ENCODE assay signal across 9 cellular contexts in the genomic region with DNA sequence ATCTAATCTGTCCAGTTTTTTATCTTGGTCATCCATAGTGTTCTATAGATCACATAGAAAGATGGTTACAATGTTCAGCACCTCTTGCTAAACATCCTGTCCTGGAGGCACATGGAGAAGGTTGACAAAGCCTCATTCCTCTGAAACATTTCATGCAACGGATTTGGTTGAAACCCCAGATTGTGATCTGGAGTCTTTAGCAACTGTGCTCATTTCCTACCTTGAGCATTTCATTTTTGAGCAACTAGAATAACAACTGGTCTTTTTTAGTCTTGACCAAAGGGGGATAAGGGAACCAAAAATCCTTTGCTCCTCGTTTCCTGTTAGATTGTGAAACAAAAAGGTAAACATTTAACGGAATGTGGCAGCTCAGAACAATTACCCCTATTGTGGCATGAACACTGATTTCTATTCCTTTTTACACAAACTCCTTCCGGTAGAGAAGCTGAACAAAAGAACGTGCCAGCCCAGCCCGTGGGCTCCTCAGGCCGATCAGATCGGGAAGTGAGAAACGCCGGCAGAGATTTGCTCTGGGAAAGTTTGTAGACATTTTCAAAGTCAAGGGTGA.
A peak's percentile ranks its signal among the peaks of the same experiment; 100 is the strongest.
DNase-seq lines count a peak whose midpoint lies in the region; ATAC-seq, FAIRE-seq and TF ChIP-seq lines count a peak whose summit lies in the region.
"Had no signal": no experiment of that assay in that cellular context is flagged by ENCODE, and none has a peak within 500 bp of the region (broad histone marks: within the 10 kb centered on the region; RNA-seq: fewer than 3 reads in every experiment).

No MANE protein-coding gene starts in this region.

- H3K27me3 Mint-ChIP-seq in osteocyte (ENCODE audit: unreplicated experiment): no peaks in the 10 kb centered on the region
- peaks cover 7% of the 10 kb centered on the region for H3K27me3 Mint-ChIP-seq in activated T-helper 17 cell treated with anti-CD3 and anti-CD28 coated beads, Interleukin-2, amount 50 U/mL, for 72 hours

- 15% methylated on average over 10 of the region's 10 CpGs for WGBS in esophagus muscularis mucosa

- H3F3A ChIP-seq in PC-3 (ENCODE audit: low read length, unreplicated experiment): no peaks in the 10 kb centered on the region

- no TSS peak for BruUV-seq in PC-3 (replicated peaks; lab: Mats Ljungman, UMichigan)

- POLR2A ChIA-PET in PC-3 (lab: Charles Lee; ENCODE audit: unreplicated experiment): no interaction called here

- no peaks in the 10 kb centered on the region for H3K9me3 Mint-ChIP-seq in osteocyte (ENCODE audit: unreplicated experiment)
- H3K9me3 Mint-ChIP-seq in activated T-helper 17 cell treated with anti-CD3 and anti-CD28 coated beads, Interleukin-2, amount 50 U/mL, for 72 hours: no peaks in the 10 kb centered on the region

- ATAC-seq in PC-3 (no peak), HG03378 (IDR thresholded peaks at IDR 0.05; ENCODE audit: unreplicated experiment) (no peak)
- ATAC-seq in activated T-helper 17 cell treated with anti-CD3 and anti-CD28 coated beads, Interleukin-2, amount 50 U/mL, for 72 hours (replicated peaks): no peak

- TF ChIP-seq EP300 in esophagus muscularis mucosa (IDR thresholded peaks at IDR 0.05): no peak

- peak overlapping the region; percentile 48 for H2AFZ ChIP-seq in PC-3 (ENCODE audit: low read length)

- H3K9me3 ChIP-seq in PC-3 (ENCODE audit: low read length): peaks cover 9% of the 10 kb centered on the region
- no peaks in the 10 kb centered on the region for H3K9me3 ChIP-seq in esophagus muscularis mucosa

- peaks cover 14% of the 10 kb centered on the region for H3K4me1 ChIP-seq in PC-3 (ENCODE audit: insufficient read depth, low read length)
- H3K4me1 ChIP-seq in esophagus muscularis mucosa: peaks cover 48 to 86% (median 80%) of the 10 kb centered on the region in 4 donors

- no peak overlapping the region for H3K4me3 ChIP-seq in PC-3 (ENCODE audit: low read length)
- peak overlapping the region in 3 of 4 donors; percentile 20 to 34 (median 26) for H3K4me3 ChIP-seq in esophagus muscularis mucosa

- H3K36me3 ChIP-seq in PC-3 (ENCODE audit: low read depth, low read length): no peaks in the 10 kb centered on the region
- no peaks in the 10 kb centered on the region for H3K36me3 ChIP-seq in esophagus muscularis mucosa

- peak overlapping the region; percentile 8 for H3K4me3 Mint-ChIP-seq in osteocyte (ENCODE audit: unreplicated experiment)
- no peak overlapping the region for H3K4me3 Mint-ChIP-seq in activated T-helper 17 cell treated with anti-CD3 and anti-CD28 coated beads, Interleukin-2, amount 50 U/mL, for 72 hours

- H3K27ac Mint-ChIP-seq in osteocyte (ENCODE audit: unreplicated experiment): peak overlapping the region; percentile 95
- H3K27ac Mint-ChIP-seq in activated T-helper 17 cell treated with anti-CD3 and anti-CD28 coated beads, Interleukin-2, amount 50 U/mL, for 72 hours: no peak overlapping the region

- H3K27ac ChIP-seq in PC-3 (ENCODE audit: low read length): peak overlapping the region; percentile 54
- H3K27ac ChIP-seq in esophagus muscularis mucosa (replicated peaks in 1 of 4): peak overlapping the region; percentile 91 to 97 (median 94)

- peak; percentile 35 for DNase-seq in COLO829 (ENCODE audit: low spot score)
- DNase-seq in PC-3: peak; percentile 36
- no peak for DNase-seq in esophagus muscularis mucosa (ENCODE audit: extremely low spot score)
- DNase-seq in osteocyte (ENCODE audit: extremely low spot score, unreplicated experiment): no peak
- DNase-seq in GM12892 (ENCODE audit: insufficient read length): no peak
- no peak for DNase-seq in activated naive CD4-positive, alpha-beta T cell treated with Interleukin-2 at 50 U/mL for 16 hours
- DNase-seq: NCI-H2081 had no signal

- peaks cover 61% of the 10 kb centered on the region for H3K4me1 Mint-ChIP-seq in osteocyte (ENCODE audit: unreplicated experiment)
- H3K4me1 Mint-ChIP-seq in activated T-helper 17 cell treated with anti-CD3 and anti-CD28 coated beads, Interleukin-2, amount 50 U/mL, for 72 hours: no peaks in the 10 kb centered on the region

- CTCF ChIA-PET in PC-3 (lab: Charles Lee): no interaction called here

- TF ChIP-seq POLR2A in esophagus muscularis mucosa (IDR thresholded peaks at IDR 0.05; ENCODE audit: low read depth): no peak
- TF ChIP-seq POLR2A in GM12892 (IDR thresholded peaks at IDR 0.05; ENCODE audit: low read depth, low read length): no peak

- H3K79me2 ChIP-seq in PC-3 (ENCODE audit: low read length): no peaks in the 10 kb centered on the region

- TF ChIP-seq CTCF in PC-3 (conservative IDR thresholded peaks at IDR 0.05; ENCODE audit: low read depth, low read length): no peak
- no peak for TF ChIP-seq CTCF in esophagus muscularis mucosa (IDR thresholded peaks at IDR 0.05)
- no peak for TF ChIP-seq CTCF in osteocyte (IDR thresholded peaks at IDR 0.05)

- no peak overlapping the region for H3K9ac ChIP-seq in PC-3 (ENCODE audit: low read length)

- intact Hi-C loops in PC-3 (cut with micrococcal nuclease): no loop called here
- intact Hi-C loops in esophagus muscularis mucosa (cut with DNase I): loop anchor here (5.0 kb wide), 3 partner anchors 33 to 93 kb away; partner anchors contain the start of gene ERRFI1

- H3K4me2 ChIP-seq in PC-3 (ENCODE audit: low read length): peak overlapping the region; percentile 11; the same call in 1 of the 2 replicates

- no peaks in the 10 kb centered on the region for H4K20me1 ChIP-seq in PC-3 (ENCODE audit: low read length)

- FAIRE-seq in GM12892 (lab: Jason Lieb, UNC): no peak

- H3K9me2 ChIP-seq in PC-3 (replicated peaks; ENCODE audit: low read length): no peaks in the 10 kb centered on the region

- H3K27me3 ChIP-seq in PC-3 (ENCODE audit: low read length): no peaks in the 10 kb centered on the region
- no peaks in the 10 kb centered on the region for H3K27me3 ChIP-seq in esophagus muscularis mucosa

- H3K36me3 Mint-ChIP-seq in osteocyte (ENCODE audit: unreplicated experiment): peaks cover 2% of the 10 kb centered on the region
- H3K36me3 Mint-ChIP-seq in activated T-helper 17 cell treated with anti-CD3 and anti-CD28 coated beads, Interleukin-2, amount 50 U/mL, for 72 hours (ENCODE audit: low read depth): no peaks in the 10 kb centered on the region

Comparison
In these comparisons a context has a peak if more than half of its experiments do, and no peak if none do; other contexts are left out.
1. DNase-seq: peak in COLO829 (single experiment) and PC-3 (single experiment); none in esophagus muscularis mucosa (single experiment), osteocyte (single experiment), GM12892 (single experiment) and activated naive CD4-positive, alpha-beta T cell treated with Interleukin-2 at 50 U/mL for 16 hours (single experiment).